In genomic region chr14:99133563-99134332, GRCh38 we compare ENCODE assay signal across 15 cellular contexts.
DNase-seq lines count a peak whose midpoint lies in the region; ATAC-seq, FAIRE-seq and TF ChIP-seq lines count a peak whose summit lies in the region.
"Had no signal": no experiment of that assay in that cellular context is flagged by ENCODE, and none has a peak within 500 bp of the region (broad histone marks: within the 10 kb centered on the region; RNA-seq: fewer than 3 reads in every experiment).

No MANE protein-coding gene starts in this region.

- no peaks in the 10 kb centered on the region for H3K36me3 ChIP-seq in HepG2 (replicated peaks in 1 of 2; ENCODE audit: control insufficient read depth in 1 of 2, insufficient read depth in 2 of 2, low read length in 2 of 2)
- H3K36me3 ChIP-seq: heart left ventricle, pancreas had no signal

- H3K4me3 Mint-ChIP-seq in activated CD4-positive, alpha-beta T cell treated with anti-CD3 and anti-CD28 coated beads, Interleukin-2, amount 10 ng/mL, durations not matched to agents 24 days and 14 days: no peak overlapping the region
- peak overlapping the region; percentile 33 for H3K4me3 Mint-ChIP-seq in type B pancreatic cell
- H3K4me3 Mint-ChIP-seq: activated naive CD4-positive, alpha-beta T cell treated with anti-CD3 and anti-CD28 coated beads, Interleukin-2, amount 10 ng/mL, durations not matched to agents 7 days and 5 days had no signal

- H3K9ac ChIP-seq in HepG2 (ENCODE audit: insufficient read depth, low read depth, low read length): no peak overlapping the region

- no peaks in the 10 kb centered on the region for H3K9me3 Mint-ChIP-seq in activated CD4-positive, alpha-beta T cell treated with anti-CD3 and anti-CD28 coated beads, Interleukin-2, amount 10 ng/mL, durations not matched to agents 24 days and 14 days
- H3K9me3 Mint-ChIP-seq in type B pancreatic cell: no peaks in the 10 kb centered on the region
- H3K9me3 Mint-ChIP-seq: activated naive CD4-positive, alpha-beta T cell treated with anti-CD3 and anti-CD28 coated beads, Interleukin-2, amount 10 ng/mL, durations not matched to agents 7 days and 5 days had no signal

- no peaks in the 10 kb centered on the region for H4K20me1 ChIP-seq in HepG2 (ENCODE audit: insufficient read depth, low read length)

- no peaks in the 10 kb centered on the region for H3K27me3 Mint-ChIP-seq in activated CD4-positive, alpha-beta T cell treated with anti-CD3 and anti-CD28 coated beads, Interleukin-2, amount 10 ng/mL, durations not matched to agents 24 days and 14 days
- peaks cover 3% of the 10 kb centered on the region for H3K27me3 Mint-ChIP-seq in type B pancreatic cell

- POLR2A ChIA-PET in HepG2 (lab: Yijun Ruan, JAX): no interaction called here

- in situ Hi-C loops in HepG2 (cut with HindIII; ENCODE audit: extremely low pct_ligation_motif_present, low pct_unique_long_range_greater_than_20kb) (no loop called here), KBM-7 (cut with MboI; ENCODE audit: low pct_unique_long_range_greater_than_20kb, low sequenced_read_pairs) (no loop called here)

- TF ChIP-seq EP300 in HepG2 (IDR thresholded peaks at IDR 0.05; ENCODE audit: low read depth in 2 of 2, low read length in 2 of 2) (no peak), HepG2 (CRISPR knock-in tag; IDR thresholded peaks at IDR 0.05; ENCODE audit: borderline replicate concordance) (no peak)

- H3K4me3 ChIP-seq in coronary artery (no peak overlapping the region), HepG2 (replicated peaks in 1 of 3; ENCODE audit: insufficient read depth in 1 of 3, low read depth in 2 of 3, low read length in 3 of 3) (no peak overlapping the region)
- H3K4me3 ChIP-seq: heart left ventricle, pancreas had no signal

- H2AFZ ChIP-seq in HepG2 (ENCODE audit: low read length): no peak overlapping the region

- no peaks in the 10 kb centered on the region for H3K4me1 ChIP-seq in HepG2 (ENCODE audit: insufficient read depth, low read length)
- H3K4me1 ChIP-seq: heart left ventricle, pancreas had no signal

- H3K27me3 ChIP-seq in HepG2 (ENCODE audit: control insufficient read depth in 1 of 2, insufficient read depth in 2 of 2, low read length in 2 of 2): peaks cover 8 to 32% of the 10 kb centered on the region in 2 experiments; a peak in 4 of 5 replicates
- H3K27me3 ChIP-seq: pancreas had no signal

- no peaks in the 10 kb centered on the region for H3K9me3 ChIP-seq in HepG2 (ENCODE audit: low read length)
- H3K9me3 ChIP-seq: heart left ventricle, pancreas had no signal

- CTCF ChIA-PET in HepG2 (lab: Yijun Ruan, JAX; ENCODE audit: low intra/inter-chr PET ratio, low total read pairs): no interaction called here

- H3K79me2 ChIP-seq in HepG2 (ENCODE audit: insufficient read depth, low read length): no peaks in the 10 kb centered on the region

- no peak overlapping the region for H3K27ac Mint-ChIP-seq in activated CD4-positive, alpha-beta T cell treated with anti-CD3 and anti-CD28 coated beads, Interleukin-2, amount 10 ng/mL, durations not matched to agents 24 days and 14 days
- peak overlapping the region; percentile 55 for H3K27ac Mint-ChIP-seq in type B pancreatic cell
- H3K27ac Mint-ChIP-seq: activated naive CD4-positive, alpha-beta T cell treated with anti-CD3 and anti-CD28 coated beads, Interleukin-2, amount 10 ng/mL, durations not matched to agents 7 days and 5 days had no signal

- no peak for TF ChIP-seq POLR2A in HepG2 (IDR thresholded peaks at IDR 0.05; ENCODE audit: insufficient read depth in 1 of 2, low read depth in 2 of 2, low read length in 2 of 2)

- H3K27ac ChIP-seq in coronary artery: no peak overlapping the region
- H3K27ac ChIP-seq in HepG2 (ENCODE audit: extremely low read length, insufficient read depth, low read length): no peak overlapping the region
- H3K27ac ChIP-seq: heart left ventricle, pancreas had no signal

- no peak for TF ChIP-seq CTCF in coronary artery (IDR thresholded peaks at IDR 0.05)
- no peak for TF ChIP-seq CTCF in HepG2 (CRISPR knock-in tag; IDR thresholded peaks at IDR 0.05)
- no peak for TF ChIP-seq CTCF in type B pancreatic cell (conservative IDR thresholded peaks at IDR 0.05)

- DNase-seq in activated CD4-positive, alpha-beta T cell treated with anti-CD3 and anti-CD28 coated beads, Interleukin-2, amount 10 ng/mL, durations not matched to agents 24 days and 14 days: peak; percentile 41
- DNase-seq in activated CD4-positive, alpha-beta T cell treated with anti-CD3 and anti-CD28 coated beads, Interleukin-2, amount 50 U/mL, for 48 hours: no peak
- DNase-seq in coronary artery (ENCODE audit: low spot score): peak; percentile 66
- no peak for DNase-seq in HepG2 (ENCODE audit: low spot score)
- no peak for DNase-seq in type B pancreatic cell (ENCODE audit: extremely low spot score, unreplicated experiment)
- no peak for DNase-seq in KBM-7
- no peak for DNase-seq in iPS-NIHi7 (ENCODE audit: extremely low spot score)
- DNase-seq: activated CD4-positive, alpha-beta T cell treated with anti-CD3 and anti-CD28 coated beads for 48 hours; activated naive CD4-positive, alpha-beta T cell treated with anti-CD3 and anti-CD28 coated beads, Interleukin-2, amount 10 ng/mL, durations not matched to agents 7 days and 5 days; caudate nucleus had no signal

- TF ChIP-seq RAD21 in HepG2 (CRISPR knock-in tag; IDR thresholded peaks at IDR 0.05): no peak

- H3K4me2 ChIP-seq in HepG2 (ENCODE audit: low read depth, low read length): no peak overlapping the region

- peaks cover 7% of the 10 kb centered on the region for H3K4me1 Mint-ChIP-seq in activated CD4-positive, alpha-beta T cell treated with anti-CD3 and anti-CD28 coated beads, Interleukin-2, amount 10 ng/mL, durations not matched to agents 24 days and 14 days
- H3K4me1 Mint-ChIP-seq in type B pancreatic cell (ENCODE audit: unreplicated experiment): peaks cover 26% of the 10 kb centered on the region

- FAIRE-seq in HepG2 (lab: Jason Lieb, UNC): no peak
- FAIRE-seq: A204.1, endothelial cell of umbilical vein, pancreas had no signal

- intact Hi-C loops in activated CD4-positive, alpha-beta T cell treated with anti-CD3 and anti-CD28 coated beads, Interleukin-2, amount 10 ng/mL, durations not matched to agents 24 days and 14 days (cut with micrococcal nuclease): no loop called here
- intact Hi-C loops in HepG2 (cut with micrococcal nuclease; ENCODE audit: unreplicated experiment): no loop called here

- H3K36me3 Mint-ChIP-seq in activated CD4-positive, alpha-beta T cell treated with anti-CD3 and anti-CD28 coated beads, Interleukin-2, amount 10 ng/mL, durations not matched to agents 24 days and 14 days (ENCODE audit: low read depth): no peaks in the 10 kb centered on the region
- H3K36me3 Mint-ChIP-seq in type B pancreatic cell: no peaks in the 10 kb centered on the region
- H3K36me3 Mint-ChIP-seq: activated naive CD4-positive, alpha-beta T cell treated with anti-CD3 and anti-CD28 coated beads, Interleukin-2, amount 10 ng/mL, durations not matched to agents 7 days and 5 days had no signal

- WGBS in HepG2 (ENCODE audit: low lambda C conversion rate): 4% methylated on average over 7 of the region's 17 CpGs

- no peak for ATAC-seq in HepG2
- ATAC-seq in HG02938 (IDR thresholded peaks at IDR 0.05; ENCODE audit: unreplicated experiment): no peak
- ATAC-seq: heart left ventricle, pancreas had no signal

- no TSS peak for BruUV-seq in HepG2 (replicated peaks; lab: Mats Ljungman, UMichigan)

TF ChIP-seq in HepG2, 621 proteins besides CTCF, POLR2A, EP300 and RAD21:
- TF ChIP-seq AKAP8 (CRISPR knock-in tag; IDR thresholded peaks at IDR 0.05) (no peak), GABPA (IDR thresholded peaks at IDR 0.05; ENCODE audit: low read depth, low read length) (no peak), GABPA (CRISPR knock-in tag; IDR thresholded peaks at IDR 0.05; ENCODE audit: low read depth) (0 out of 2 replicates have a peak, but pooled peaks have one; percentile 23)
TF ChIP-seq in HepG2: peak in this region for 1.

Comparison
In these comparisons a context has a peak if more than half of its experiments do, and no peak if none do; other contexts are left out.
1. DNase-seq: peak in activated CD4-positive, alpha-beta T cell treated with anti-CD3 and anti-CD28 coated beads, Interleukin-2, amount 10 ng/mL, durations not matched to agents 24 days and 14 days (single experiment) and coronary artery (single experiment); none in activated CD4-positive, alpha-beta T cell treated with anti-CD3 and anti-CD28 coated beads, Interleukin-2, amount 50 U/mL, for 48 hours (0 of 2), HepG2 (single experiment), type B pancreatic cell (single experiment), KBM-7 (single experiment) and iPS-NIHi7 (single experiment).